ENCODE assay signal across 24 cellular contexts in the genomic region with DNA sequence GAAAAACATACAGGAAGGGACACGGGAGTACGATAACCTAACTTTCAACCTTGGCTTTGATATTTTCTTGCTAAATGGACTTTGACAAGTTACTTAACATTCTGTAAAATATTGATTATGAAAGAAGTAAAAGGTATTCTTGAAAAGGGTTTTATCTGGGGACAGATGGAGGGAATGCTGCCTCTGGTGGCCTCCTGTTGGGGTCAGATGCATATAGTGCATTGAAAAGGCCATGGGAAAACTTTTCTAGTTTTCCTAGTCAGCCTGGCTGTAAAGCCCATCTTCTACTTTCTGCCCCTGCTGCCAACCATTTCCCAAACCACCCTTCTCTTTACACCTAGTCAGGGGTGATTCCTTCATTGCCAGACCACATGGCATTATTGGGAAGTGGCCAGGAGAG. TPM values are rescaled to one million over a fixed set of nuclear protein-coding genes. Genes with fewer than 3 reads are reported as not detected.
DNase-seq lines count a peak whose midpoint lies in the region; ATAC-seq and TF ChIP-seq lines count a peak whose summit lies in the region.
"Had no signal": no experiment of that assay in that cellular context is flagged by ENCODE, and none has a peak within 500 bp of the region (broad histone marks: within the 10 kb centered on the region; RNA-seq: fewer than 3 reads in every experiment).

No MANE protein-coding gene starts in this region.

- H3K9me3 ChIP-seq in PC-3 (ENCODE audit: low read length) (no peaks in the 10 kb centered on the region), neural progenitor cell (ENCODE audit: low read depth) (no peaks in the 10 kb centered on the region), stomach (no peaks in the 10 kb centered on the region)
- H3K9me3 ChIP-seq: BLaER1, Caco-2, SJCRH30 had no signal

- H3K4me2 ChIP-seq in GM23338 (no peak overlapping the region), PC-3 (ENCODE audit: low read length) (no peak overlapping the region), neural progenitor cell (no peak overlapping the region)
- H3K4me2 ChIP-seq: BLaER1, KMS-11 had no signal

- H3K36me3 Mint-ChIP-seq in GM23338 (ENCODE audit: low read depth), result no peaks in the 10 kb centered on the region
- no peaks in the 10 kb centered on the region for H3K36me3 Mint-ChIP-seq in neural progenitor cell
- H3K36me3 Mint-ChIP-seq: CD4-positive, alpha-beta memory T cell had no signal

- no peak overlapping the region for H2AFZ ChIP-seq in GM23338
- H2AFZ ChIP-seq in PC-3 (ENCODE audit: low read length), result no peak overlapping the region
- H2AFZ ChIP-seq in neural progenitor cell (replicated peaks), result no peak overlapping the region

- no peak overlapping the region for H3K27ac ChIP-seq in GM23338 (ENCODE audit: low read depth)
- H3K27ac ChIP-seq in PC-3 (ENCODE audit: low read length), result no peak overlapping the region
- no peak overlapping the region for H3K27ac ChIP-seq in neural progenitor cell
- H3K27ac ChIP-seq in stomach, result no peak overlapping the region
- H3K27ac ChIP-seq: BLaER1, KMS-11, SJCRH30 had no signal

- intact Hi-C loops in PC-3 (cut with micrococcal nuclease) (loop anchor here (5.0 kb wide), 3 partner anchors 98 to 428 kb away; a partner anchor contains a TSS), stomach (cut with DNase I; ENCODE audit: low total_unique reads) (no loop called here)

- no peak overlapping the region for H3K4me3 ChIP-seq in GM23338
- no peak overlapping the region for H3K4me3 ChIP-seq in PC-3 (ENCODE audit: low read length)
- H3K4me3 ChIP-seq in choroid plexus epithelial cell (ENCODE audit: low read depth, low read length), result no peak overlapping the region
- no peak overlapping the region for H3K4me3 ChIP-seq in neural progenitor cell
- no peak overlapping the region for H3K4me3 ChIP-seq in stomach
- H3K4me3 ChIP-seq: BLaER1, SJCRH30 had no signal

- BruUV-seq in PC-3 (replicated peaks; lab: Mats Ljungman, UMichigan), result no TSS peak

- H3K4me1 Mint-ChIP-seq in GM23338 (peaks cover 8% of the 10 kb centered on the region; the same call in 2 of the 3 replicates), neural progenitor cell (peaks cover 2% of the 10 kb centered on the region)
- H3K4me1 Mint-ChIP-seq: CD4-positive, alpha-beta memory T cell had no signal

- TF ChIP-seq CTCF in GM23338 (conservative IDR thresholded peaks at IDR 0.05; ENCODE audit: low read depth in 2 of 2), result peak in 1 of 2 experiments; percentile 30
- TF ChIP-seq CTCF in PC-3 (conservative IDR thresholded peaks at IDR 0.05; ENCODE audit: low read depth, low read length), result 0 out of 2 replicates have a peak, but pooled peaks have one; percentile 17
- peak; percentile 15 for TF ChIP-seq CTCF in choroid plexus epithelial cell (conservative IDR thresholded peaks at IDR 0.05; ENCODE audit: low read depth, low read length)
- TF ChIP-seq CTCF in neural progenitor cell (IDR thresholded peaks at IDR 0.05), result peak; percentile 26
- TF ChIP-seq CTCF in stomach (IDR thresholded peaks at IDR 0.05), result no peak

- H3K27me3 ChIP-seq in GM23338 (ENCODE audit: insufficient read depth) (no peaks in the 10 kb centered on the region), PC-3 (ENCODE audit: low read length) (no peaks in the 10 kb centered on the region), neural progenitor cell (no peaks in the 10 kb centered on the region), stomach (no peaks in the 10 kb centered on the region)
- H3K27me3 ChIP-seq: BLaER1, SJCRH30 had no signal

- POLR2A ChIA-PET in PC-3 (lab: Charles Lee; ENCODE audit: unreplicated experiment), result no interaction called here

- H3K36me3 ChIP-seq in GM23338 (ENCODE audit: insufficient read depth) (no peaks in the 10 kb centered on the region), PC-3 (ENCODE audit: low read depth, low read length) (no peaks in the 10 kb centered on the region), neural progenitor cell (no peaks in the 10 kb centered on the region), stomach (no peaks in the 10 kb centered on the region)
- H3K36me3 ChIP-seq: BLaER1, SJCRH30 had no signal

- H3K4me3 Mint-ChIP-seq in GM23338 (no peak overlapping the region), neural progenitor cell (no peak overlapping the region)
- H3K4me3 Mint-ChIP-seq: CD4-positive, alpha-beta memory T cell had no signal

- TF ChIP-seq EP300 in stomach (IDR thresholded peaks at IDR 0.05), result no peak

- CTCF ChIA-PET in PC-3 (lab: Charles Lee), result no interaction called here

- H3K9ac ChIP-seq in PC-3 (ENCODE audit: low read length) (no peak overlapping the region), neural progenitor cell (no peak overlapping the region)
- H3K9ac ChIP-seq: BLaER1, KMS-11 had no signal

- H3K27ac Mint-ChIP-seq in GM23338, result no peak overlapping the region
- no peak overlapping the region for H3K27ac Mint-ChIP-seq in neural progenitor cell
- H3K27ac Mint-ChIP-seq: CD4-positive, alpha-beta memory T cell had no signal

- ATAC-seq in GM23338 (peak; percentile 55), PC-3 (no peak), HG03108 (IDR thresholded peaks at IDR 0.05; ENCODE audit: unreplicated experiment) (no peak)

- no peaks in the 10 kb centered on the region for H3F3A ChIP-seq in GM23338 (replicated peaks; ENCODE audit: low read depth)
- no peaks in the 10 kb centered on the region for H3F3A ChIP-seq in PC-3 (ENCODE audit: low read length, unreplicated experiment)
- no peaks in the 10 kb centered on the region for H3F3A ChIP-seq in neural progenitor cell (ENCODE audit: low read depth)

- peak; percentile 29 for DNase-seq in GM23338 (ENCODE audit: low spot score)
- no peak for DNase-seq in PC-3
- no peak for DNase-seq in choroid plexus epithelial cell (ENCODE audit: low read depth)
- DNase-seq in neural progenitor cell (ENCODE audit: low spot score), result no peak
- DNase-seq in stomach, result no peak
- DNase-seq in UCSD-AML1 (lab: John Stamatoyannopoulos, UW; ENCODE audit: unreplicated experiment), result no peak
- DNase-seq: Caco-2; CD4-positive, alpha-beta memory T cell; DMS153; NCI-H1105; NCI-H146; NCI-H2029; NCI-H2227 treated with DMSO at 0.1 percent for 48 hours; NCI-H510A treated with DMSO at 0.1 percent for 48 hours; NCI-H748 treated with DMSO at 0.1 percent for 48 hours; SJCRH30; T-helper 1 cell had no signal

- no peak for TF ChIP-seq POLR2A in stomach (IDR thresholded peaks at IDR 0.05)

- H3K4me1 ChIP-seq in GM23338 (ENCODE audit: insufficient read depth) (no peaks in the 10 kb centered on the region), PC-3 (ENCODE audit: insufficient read depth, low read length) (no peaks in the 10 kb centered on the region), neural progenitor cell (no peaks in the 10 kb centered on the region), stomach (no peaks in the 10 kb centered on the region)
- H3K4me1 ChIP-seq: BLaER1, Caco-2, SJCRH30 had no signal

- H3K27me3 Mint-ChIP-seq in GM23338 (ENCODE audit: insufficient read depth, low read depth, poor library complexity) (peaks cover 1% of the 10 kb centered on the region), neural progenitor cell (ENCODE audit: insufficient read depth, low read depth) (no peaks in the 10 kb centered on the region)

- H4K20me1 ChIP-seq in GM23338 (replicated peaks; ENCODE audit: insufficient read depth) (no peaks in the 10 kb centered on the region), PC-3 (ENCODE audit: low read length) (no peaks in the 10 kb centered on the region), neural progenitor cell (ENCODE audit: low read depth) (no peaks in the 10 kb centered on the region)
- H4K20me1 ChIP-seq: BLaER1 had no signal

- 46 to 91% (median 65%) methylated on average over 2 of the region's 2 CpGs for WGBS in stomach, 5 donors

- no peaks in the 10 kb centered on the region for H3K9me3 Mint-ChIP-seq in GM23338
- H3K9me3 Mint-ChIP-seq in neural progenitor cell, result no peaks in the 10 kb centered on the region
- H3K9me3 Mint-ChIP-seq: CD4-positive, alpha-beta memory T cell had no signal

- H3K9me2 ChIP-seq in GM23338 (ENCODE audit: insufficient read depth) (no peaks in the 10 kb centered on the region), PC-3 (replicated peaks; ENCODE audit: low read length) (no peaks in the 10 kb centered on the region)

- H3K79me2 ChIP-seq in GM23338 (replicated peaks; ENCODE audit: insufficient read depth), result no peaks in the 10 kb centered on the region
- no peaks in the 10 kb centered on the region for H3K79me2 ChIP-seq in PC-3 (ENCODE audit: low read length)
- no peaks in the 10 kb centered on the region for H3K79me2 ChIP-seq in neural progenitor cell (ENCODE audit: low read depth)

TF ChIP-seq in GM23338, 12 proteins besides CTCF, POLR2A, EP300 and RAD21 (continues in another document):
- TF ChIP-seq ZNF114 (CRISPR knock-in tag; IDR thresholded peaks at IDR 0.05), result no peak
- no peak for TF ChIP-seq JUNB (IDR thresholded peaks at IDR 0.05; ENCODE audit: unreplicated experiment)
- no peak for TF ChIP-seq EZH2phosphoT487 (IDR thresholded peaks at IDR 0.05; ENCODE audit: unreplicated experiment)
- TF ChIP-seq CREB1 (CRISPR knock-in tag; IDR thresholded peaks at IDR 0.05; ENCODE audit: low read depth), result no peak
- no peak for TF ChIP-seq STAT1 (IDR thresholded peaks at IDR 0.05; ENCODE audit: unreplicated experiment)
- TF ChIP-seq POLR2AphosphoS5 (IDR thresholded peaks at IDR 0.05; ENCODE audit: low read depth), result no peak
- no peak for TF ChIP-seq ZNF331 (CRISPR knock-in tag; IDR thresholded peaks at IDR 0.05; ENCODE audit: low read depth)
- TF ChIP-seq EZH2 (IDR thresholded peaks at IDR 0.05; ENCODE audit: low read depth, unreplicated experiment), result no peak
- TF ChIP-seq NANOG (IDR thresholded peaks at IDR 0.05; ENCODE audit: borderline replicate concordance), result no peak

RNA-seq across cellular contexts. Expression of a gene that starts 22.2 kb away (rescaled TPM):
- 0.21 TPM in 1 of 2 replicates, not detected in the other for total RNA-seq in GM23338 (2014; rRNA removed; shearing (Covaris generic))
- polyA plus RNA-seq in GM23338 (2016; fragmentation: Nextera tagmentation; extraction: Ambion mirVana) (not detected in 2 replicates), stomach (under 1 TPM in 2 of 3 donors, not detected in 1; 0.45 to 0.46 TPM)
- total RNA-seq in PC-3 (2014; rRNA removed) (not detected in 2 replicates), neural progenitor cell (ENCODE audit: low replicate concordance) (0.54 TPM in 1 of 2 replicates, not detected in the other), stomach (1 to 10 TPM in 1 of 5 donors, not detected in 4; 2.0 TPM)
- total RNA-seq: A673; Caco-2; CD4-positive, alpha-beta memory T cell; G401; H1; HT1080 had no signal
- polyA plus RNA-seq: CD4-positive, alpha-beta memory T cell; H1 had no signal

Comparison
In these comparisons a context has a peak if more than half of its experiments do, and no peak if none do; other contexts are left out.
1. CTCF ChIP-seq: peak in PC-3 (single experiment), choroid plexus epithelial cell (single experiment) and neural progenitor cell (single experiment); none in stomach (0 of 7).